Comparison of ENCODE assay signal across 8 cellular contexts in the genomic region with DNA sequence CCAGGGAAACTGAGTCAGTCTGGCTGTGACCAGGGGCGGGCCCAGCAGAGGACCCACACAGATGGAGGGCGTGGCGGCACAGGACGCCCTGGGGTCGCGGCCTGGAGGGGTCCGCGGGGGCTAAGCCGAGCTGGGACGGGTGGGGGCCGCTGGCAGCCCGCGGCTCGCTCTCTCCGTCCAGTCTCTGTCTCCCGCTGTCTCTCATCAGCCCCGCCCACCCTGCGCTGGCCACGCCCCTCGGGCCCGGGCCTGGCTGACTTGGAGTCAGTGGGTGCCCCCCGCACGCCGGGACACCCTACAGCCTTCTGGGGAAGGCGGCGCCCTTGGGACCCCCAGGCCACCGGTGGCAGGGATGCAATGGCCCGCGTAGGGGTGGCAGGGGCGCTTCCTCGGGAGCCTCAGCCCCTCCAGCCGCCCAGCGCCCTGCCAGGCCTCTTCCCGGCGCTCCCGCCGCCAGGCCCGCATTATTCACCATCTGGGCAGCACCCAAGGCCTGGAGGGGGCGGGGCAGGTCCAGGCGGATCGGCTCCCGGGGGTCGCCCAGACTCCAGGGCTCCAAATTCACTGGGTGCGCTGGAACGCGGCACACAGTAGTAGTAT. TPM values are rescaled to one million over a fixed set of nuclear protein-coding genes. Genes with fewer than 3 reads are reported as not detected.
DNase-seq lines count a peak whose midpoint lies in the region; TF ChIP-seq lines count a peak whose summit lies in the region.

A gene (minus strand): TSS at position 186 of the 600 bp plus-strand sequence. CDS start 6,241 bp downstream, outside the sequence.

- H3K27me3 ChIP-seq in uterus, result no peaks in the 10 kb centered on the region

- TF ChIP-seq POLR2A in uterus (IDR thresholded peaks at IDR 0.05), result peak in 1 of 2 donors; percentile 50

- H3K4me3 ChIP-seq in uterus, result peak within 1 kb of the TSS; percentile 37 to 42

- TF ChIP-seq CTCF in uterus (IDR thresholded peaks at IDR 0.05), result no peak

- H3K27ac ChIP-seq in uterus, result peak within 1 kb of the TSS; percentile 71 to 82

- H3K36me3 ChIP-seq in uterus, result no peaks in the 10 kb centered on the region

- H3K9me3 ChIP-seq in uterus, result no peaks in the 10 kb centered on the region

- H3K4me1 ChIP-seq in uterus, result peaks cover 0 to 14% of the 10 kb centered on the region in 2 donors

- intact Hi-C loops in head of caudate nucleus (cut with DNase I) (no loop called here), posterior vena cava (cut with DNase I) (no loop called here), uterus (cut with DNase I; ENCODE audit: low total_unique reads) (no loop called here)

- DNase-seq in GM03348 (ENCODE audit: low spot score), result peak; percentile 96
- peak; percentile 55 for DNase-seq in NCI-H460 (ENCODE audit: extremely low read depth, low read depth)
- peak; percentile 73 for DNase-seq in activated naive CD4-positive, alpha-beta T cell treated with anti-CD3 and anti-CD28 coated beads, Interleukin-2, amount 50 U/mL, for 16 hours
- peak in 38 of 42 donors; percentile 21 to 82 (median 52) for DNase-seq in head of caudate nucleus
- peak; percentile 91 for DNase-seq in posterior vena cava (ENCODE audit: low spot score)
- peak; percentile 83 to 86 for DNase-seq in uterus
- no peak for DNase-seq in NOMO-1 treated with dmso at 0.1 percent for 144 hours (lab: John Stamatoyannopoulos, UW; ENCODE audit: unreplicated experiment)
- DNase-seq in NCI-H446 treated with DMSO at 0.1 percent for 48 hours (lab: John Stamatoyannopoulos, UW), result no peak

RNA-seq across cellular contexts. Expression of the gene that starts here (rescaled TPM):
- 1.2 and 1.4 TPM in 2 replicates for total RNA-seq in NCI-H460 (2014; rRNA removed; shearing (Covaris generic))
- 2.0 and 3.2 TPM in 2 replicates for polyA plus RNA-seq in NCI-H460 (2014; cell fraction: nucleus; rRNA removed)
- total RNA-seq in posterior vena cava (10 to 100 TPM; 46.9 to 49.6 TPM), uterus (1 to 10 TPM in 2 of 4 donors, not detected in 2; 2.6 to 7.3 TPM)

Comparison
In these comparisons a context has a peak if more than half of its experiments do, and no peak if none do; other contexts are left out.
1. RNA of the gene that starts here (total RNA-seq): 46.9 to 49.6 TPM in posterior vena cava; 2.6 to 7.3 TPM in uterus and 1.2 to 1.4 TPM in NCI-H460; every median in the first group is over 4 times any median in the second.
2. DNase-seq: peak in GM03348 (single experiment), NCI-H460 (single experiment), activated naive CD4-positive, alpha-beta T cell treated with anti-CD3 and anti-CD28 coated beads, Interleukin-2, amount 50 U/mL, for 16 hours (single experiment), head of caudate nucleus (38 of 42), posterior vena cava (single experiment) and uterus (2 of 2); none in NOMO-1 treated with dmso at 0.1 percent for 144 hours (single experiment) and NCI-H446 treated with DMSO at 0.1 percent for 48 hours (single experiment).